1 cellular context compared by ENCODE assay signal in the genomic region with DNA sequence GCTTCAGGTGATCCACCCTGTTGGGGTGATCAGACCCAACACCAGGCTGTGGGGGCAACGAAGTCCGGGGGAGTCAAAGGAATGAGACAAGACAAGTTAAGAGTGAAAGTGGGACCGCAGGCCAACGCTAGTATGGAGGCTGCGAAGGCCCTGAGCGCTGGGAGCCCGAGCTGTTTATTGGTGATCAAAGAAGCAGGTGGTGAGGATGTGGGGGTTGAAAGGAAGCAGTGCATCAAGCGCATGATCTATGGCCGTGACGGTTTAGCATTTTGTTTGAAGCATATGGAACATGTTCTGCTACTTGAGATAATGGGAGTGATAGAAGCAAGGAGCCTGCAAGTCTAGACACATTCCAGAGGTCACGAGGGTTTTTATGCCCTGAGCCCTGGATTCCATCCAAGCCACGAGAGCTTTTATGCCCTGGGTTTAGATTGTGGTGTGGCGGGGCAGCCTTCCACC.
TF ChIP-seq lines count a peak whose summit lies in the region.

No MANE protein-coding gene starts in this region.

TF ChIP-seq in SK-N-SH, 30 proteins besides CTCF, POLR2A, EP300 and RAD21 (continued from another document):
- TF ChIP-seq, protein P1, sequence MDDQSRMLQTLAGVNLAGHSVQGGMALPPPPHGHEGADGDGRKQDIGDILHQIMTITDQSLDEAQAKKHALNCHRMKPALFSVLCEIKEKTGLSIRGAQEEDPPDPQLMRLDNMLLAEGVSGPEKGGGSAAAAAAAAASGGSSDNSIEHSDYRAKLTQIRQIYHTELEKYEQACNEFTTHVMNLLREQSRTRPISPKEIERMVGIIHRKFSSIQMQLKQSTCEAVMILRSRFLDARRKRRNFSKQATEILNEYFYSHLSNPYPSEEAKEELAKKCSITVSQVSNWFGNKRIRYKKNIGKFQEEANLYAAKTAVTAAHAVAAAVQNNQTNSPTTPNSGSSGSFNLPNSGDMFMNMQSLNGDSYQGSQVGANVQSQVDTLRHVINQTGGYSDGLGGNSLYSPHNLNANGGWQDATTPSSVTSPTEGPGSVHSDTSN (IDR thresholded peaks at IDR 0.05) = peak; percentile 33; the same call in 1 of the 2 replicates
- TF ChIP-seq FOXM1 (IDR thresholded peaks at IDR 0.05; ENCODE audit: low read depth) (no peak), FOXJ3 (CRISPR knock-in tag; IDR thresholded peaks at IDR 0.05) (no peak), JUND (IDR thresholded peaks at IDR 0.05) (no peak), NFIC (IDR thresholded peaks at IDR 0.05; ENCODE audit: borderline replicate concordance) (0 out of 2 replicates have a peak, but pooled peaks have one; percentile 16)
- TF ChIP-seq, protein P2, sequence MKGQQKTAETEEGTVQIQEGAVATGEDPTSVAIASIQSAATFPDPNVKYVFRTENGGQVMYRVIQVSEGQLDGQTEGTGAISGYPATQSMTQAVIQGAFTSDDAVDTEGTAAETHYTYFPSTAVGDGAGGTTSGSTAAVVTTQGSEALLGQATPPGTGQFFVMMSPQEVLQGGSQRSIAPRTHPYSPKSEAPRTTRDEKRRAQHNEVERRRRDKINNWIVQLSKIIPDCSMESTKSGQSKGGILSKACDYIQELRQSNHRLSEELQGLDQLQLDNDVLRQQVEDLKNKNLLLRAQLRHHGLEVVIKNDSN (IDR thresholded peaks at IDR 0.05; ENCODE audit: borderline replicate concordance, low read depth) = no peak
- TF ChIP-seq, protein P3, sequence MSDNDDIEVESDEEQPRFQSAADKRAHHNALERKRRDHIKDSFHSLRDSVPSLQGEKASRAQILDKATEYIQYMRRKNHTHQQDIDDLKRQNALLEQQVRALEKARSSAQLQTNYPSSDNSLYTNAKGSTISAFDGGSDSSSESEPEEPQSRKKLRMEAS (IDR thresholded peaks at IDR 0.05; ENCODE audit: low read depth) = no peak
- TF ChIP-seq, protein P4, sequence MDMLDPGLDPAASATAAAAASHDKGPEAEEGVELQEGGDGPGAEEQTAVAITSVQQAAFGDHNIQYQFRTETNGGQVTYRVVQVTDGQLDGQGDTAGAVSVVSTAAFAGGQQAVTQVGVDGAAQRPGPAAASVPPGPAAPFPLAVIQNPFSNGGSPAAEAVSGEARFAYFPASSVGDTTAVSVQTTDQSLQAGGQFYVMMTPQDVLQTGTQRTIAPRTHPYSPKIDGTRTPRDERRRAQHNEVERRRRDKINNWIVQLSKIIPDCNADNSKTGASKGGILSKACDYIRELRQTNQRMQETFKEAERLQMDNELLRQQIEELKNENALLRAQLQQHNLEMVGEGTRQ (IDR thresholded peaks at IDR 0.05; ENCODE audit: borderline replicate concordance, low read depth, low read length) = no peak
TF ChIP-seq in SK-N-SH: peak in this region for 3.
